Comparison of ENCODE assay signal across 11 cellular contexts in genomic region chr10:60314306-60314940, GRCh38.
A peak's percentile ranks its signal among the peaks of the same experiment; 100 is the strongest.
DNase-seq lines count a peak whose midpoint lies in the region; ATAC-seq and TF ChIP-seq lines count a peak whose summit lies in the region.
"Had no signal": no experiment of that assay in that cellular context is flagged by ENCODE, and none has a peak within 500 bp of the region (broad histone marks: within the 10 kb centered on the region; RNA-seq: fewer than 3 reads in every experiment).

No MANE protein-coding gene starts in this region.

- no peak overlapping the region for H3K4me3 ChIP-seq in AG09309 (ENCODE audit: control insufficient read depth, low read depth, low read length)
- no peak overlapping the region for H3K4me3 ChIP-seq in HAP-1
- no peak overlapping the region for H3K4me3 ChIP-seq in SK-N-SH (ENCODE audit: low read depth in 2 of 2, low read length in 1 of 2)

- TF ChIP-seq EP300 in SK-N-SH (IDR thresholded peaks at IDR 0.05; ENCODE audit: borderline replicate concordance in 1 of 2, low read depth in 1 of 2, low read length in 1 of 2): peak in 1 of 2 experiments; percentile 79; a peak in 1 of 4 replicates

- H3K27me3 ChIP-seq in HAP-1 (ENCODE audit: low read depth) (no peaks in the 10 kb centered on the region), SK-N-SH (ENCODE audit: insufficient read depth) (no peaks in the 10 kb centered on the region)

- peak overlapping the region; percentile 64; the same call in 1 of the 2 replicates for H3K4me2 ChIP-seq in SK-N-SH

- POLR2A ChIA-PET in SK-N-SH (lab: Yijun Ruan, JAX): no interaction called here

- peak overlapping the region; percentile 86 to 92 for H3K27ac ChIP-seq in SK-N-SH (ENCODE audit: low read depth in 2 of 2, low read length in 1 of 2)

- no peaks in the 10 kb centered on the region for H3K79me2 ChIP-seq in SK-N-SH (ENCODE audit: insufficient read depth)

- DNase-seq in AG09309 (ENCODE audit: low read depth) (peak; percentile 28), HAP-1 (ENCODE audit: low spot score in 2 of 2) (peak; percentile 62 to 91), SK-N-SH (no peak), glomerular endothelial cell (ENCODE audit: extremely low read depth, low read depth, low spot score) (peak; percentile 73), D341Med (ENCODE audit: low spot score) (no peak)
- DNase-seq: activated CD8-positive, alpha-beta memory T cell treated with anti-CD3 and anti-CD28 coated beads, Interleukin-2, amount 10 ng/mL, durations not matched to agents 7 days and 5 days; effector memory CD8-positive, alpha-beta T cell; GF-D8 had no signal

- TF ChIP-seq RAD21 in SK-N-SH (IDR thresholded peaks at IDR 0.05; ENCODE audit: low read length): no peak

- no peak for ATAC-seq in HG02678 (IDR thresholded peaks at IDR 0.05; ENCODE audit: unreplicated experiment)
- ATAC-seq in HG03025 (IDR thresholded peaks at IDR 0.05; ENCODE audit: low FRiP score, unreplicated experiment): no peak
- no peak for ATAC-seq in GM21619 (IDR thresholded peaks at IDR 0.05; ENCODE audit: unreplicated experiment)
- ATAC-seq: activated CD8-positive, alpha-beta memory T cell treated with anti-CD3 and anti-CD28 coated beads, Interleukin-2, amount 10 ng/mL, durations not matched to agents 7 days and 5 days; effector memory CD8-positive, alpha-beta T cell had no signal

- peaks cover 34% of the 10 kb centered on the region for H3F3A ChIP-seq in SK-N-SH (replicated peaks; ENCODE audit: insufficient read depth)

- H4K20me1 ChIP-seq in SK-N-SH (ENCODE audit: insufficient read depth): no peaks in the 10 kb centered on the region

- WGBS in SK-N-SH (ENCODE audit: low lambda C conversion rate): 35% methylated on average over 3 of the region's 3 CpGs

- H3K9me2 ChIP-seq in SK-N-SH: no peaks in the 10 kb centered on the region

- H2AFZ ChIP-seq in SK-N-SH (ENCODE audit: low read depth): 0 out of 2 replicates have a peak overlapping the region, but pooled peaks have one; percentile 32

- TF ChIP-seq CTCF in AG09309 (IDR thresholded peaks at IDR 0.05; ENCODE audit: control insufficient read depth, insufficient read depth, low read depth, low read length, missing control alignments) (no peak), SK-N-SH (IDR thresholded peaks at IDR 0.05) (no peak)

- H3K36me3 ChIP-seq in HAP-1 (replicated peaks) (no peaks in the 10 kb centered on the region), SK-N-SH (replicated peaks in 1 of 2; ENCODE audit: control insufficient read depth in 1 of 2, insufficient read depth in 2 of 2, low read length in 1 of 2) (no peaks in the 10 kb centered on the region)

- peak overlapping the region; percentile 23; the same call in 1 of the 2 replicates for H3K9ac ChIP-seq in SK-N-SH

- H3K9me3 ChIP-seq in HAP-1 (no peaks in the 10 kb centered on the region), SK-N-SH (no peaks in the 10 kb centered on the region)

- H3K4me1 ChIP-seq in HAP-1: peaks cover 15% of the 10 kb centered on the region
- peaks cover 9 to 43% of the 10 kb centered on the region in 2 experiments for H3K4me1 ChIP-seq in SK-N-SH (ENCODE audit: control insufficient read depth in 1 of 2, insufficient read depth in 2 of 2, low read depth in 1 of 2, low read length in 1 of 2)

- in situ Hi-C loops in HAP-1 (cut with MboI; ENCODE audit: low sequenced_read_pairs): no loop called here

- CTCF ChIA-PET in SK-N-SH (lab: Yijun Ruan, JAX): interaction anchor here (1.0 to 1.8 kb wide), 5 partner anchors 13 to 96 kb away, joined by 3 to 5 read pairs (median 3); no protein-coding TSS in a partner anchor

TF ChIP-seq in SK-N-SH, 30 proteins besides CTCF, POLR2A, EP300 and RAD21 (continues in another document):
- TF ChIP-seq, protein P1, sequence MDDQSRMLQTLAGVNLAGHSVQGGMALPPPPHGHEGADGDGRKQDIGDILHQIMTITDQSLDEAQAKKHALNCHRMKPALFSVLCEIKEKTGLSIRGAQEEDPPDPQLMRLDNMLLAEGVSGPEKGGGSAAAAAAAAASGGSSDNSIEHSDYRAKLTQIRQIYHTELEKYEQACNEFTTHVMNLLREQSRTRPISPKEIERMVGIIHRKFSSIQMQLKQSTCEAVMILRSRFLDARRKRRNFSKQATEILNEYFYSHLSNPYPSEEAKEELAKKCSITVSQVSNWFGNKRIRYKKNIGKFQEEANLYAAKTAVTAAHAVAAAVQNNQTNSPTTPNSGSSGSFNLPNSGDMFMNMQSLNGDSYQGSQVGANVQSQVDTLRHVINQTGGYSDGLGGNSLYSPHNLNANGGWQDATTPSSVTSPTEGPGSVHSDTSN (IDR thresholded peaks at IDR 0.05): peak; percentile 63
- TF ChIP-seq, protein P2, sequence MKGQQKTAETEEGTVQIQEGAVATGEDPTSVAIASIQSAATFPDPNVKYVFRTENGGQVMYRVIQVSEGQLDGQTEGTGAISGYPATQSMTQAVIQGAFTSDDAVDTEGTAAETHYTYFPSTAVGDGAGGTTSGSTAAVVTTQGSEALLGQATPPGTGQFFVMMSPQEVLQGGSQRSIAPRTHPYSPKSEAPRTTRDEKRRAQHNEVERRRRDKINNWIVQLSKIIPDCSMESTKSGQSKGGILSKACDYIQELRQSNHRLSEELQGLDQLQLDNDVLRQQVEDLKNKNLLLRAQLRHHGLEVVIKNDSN (IDR thresholded peaks at IDR 0.05; ENCODE audit: borderline replicate concordance, low read depth): no peak
- no peak for TF ChIP-seq RFX5 (IDR thresholded peaks at IDR 0.05; ENCODE audit: low read length)
- TF ChIP-seq TCF12 (IDR thresholded peaks at IDR 0.05): peak; percentile 76
- no peak for TF ChIP-seq SMC3 (IDR thresholded peaks at IDR 0.05; ENCODE audit: low read depth, low read length)
- TF ChIP-seq GATA2 (CRISPR knock-in tag; IDR thresholded peaks at IDR 0.05): no peak
- TF ChIP-seq NFIC (IDR thresholded peaks at IDR 0.05; ENCODE audit: borderline replicate concordance): peak; percentile 58; the same call in 1 of the 2 replicates
- TF ChIP-seq ZBTB33 (IDR thresholded peaks at IDR 0.05; ENCODE audit: borderline replicate concordance, low read depth): no peak
- TF ChIP-seq EZH2phosphoT487 (IDR thresholded peaks at IDR 0.05; ENCODE audit: borderline replicate concordance, low read depth): no peak
- TF ChIP-seq MXI1 (IDR thresholded peaks at IDR 0.05; ENCODE audit: low read depth, low read length): no peak
- TF ChIP-seq SIN3A (IDR thresholded peaks at IDR 0.05; ENCODE audit: borderline replicate concordance, low read depth, low read length): no peak
- TF ChIP-seq, protein P3, sequence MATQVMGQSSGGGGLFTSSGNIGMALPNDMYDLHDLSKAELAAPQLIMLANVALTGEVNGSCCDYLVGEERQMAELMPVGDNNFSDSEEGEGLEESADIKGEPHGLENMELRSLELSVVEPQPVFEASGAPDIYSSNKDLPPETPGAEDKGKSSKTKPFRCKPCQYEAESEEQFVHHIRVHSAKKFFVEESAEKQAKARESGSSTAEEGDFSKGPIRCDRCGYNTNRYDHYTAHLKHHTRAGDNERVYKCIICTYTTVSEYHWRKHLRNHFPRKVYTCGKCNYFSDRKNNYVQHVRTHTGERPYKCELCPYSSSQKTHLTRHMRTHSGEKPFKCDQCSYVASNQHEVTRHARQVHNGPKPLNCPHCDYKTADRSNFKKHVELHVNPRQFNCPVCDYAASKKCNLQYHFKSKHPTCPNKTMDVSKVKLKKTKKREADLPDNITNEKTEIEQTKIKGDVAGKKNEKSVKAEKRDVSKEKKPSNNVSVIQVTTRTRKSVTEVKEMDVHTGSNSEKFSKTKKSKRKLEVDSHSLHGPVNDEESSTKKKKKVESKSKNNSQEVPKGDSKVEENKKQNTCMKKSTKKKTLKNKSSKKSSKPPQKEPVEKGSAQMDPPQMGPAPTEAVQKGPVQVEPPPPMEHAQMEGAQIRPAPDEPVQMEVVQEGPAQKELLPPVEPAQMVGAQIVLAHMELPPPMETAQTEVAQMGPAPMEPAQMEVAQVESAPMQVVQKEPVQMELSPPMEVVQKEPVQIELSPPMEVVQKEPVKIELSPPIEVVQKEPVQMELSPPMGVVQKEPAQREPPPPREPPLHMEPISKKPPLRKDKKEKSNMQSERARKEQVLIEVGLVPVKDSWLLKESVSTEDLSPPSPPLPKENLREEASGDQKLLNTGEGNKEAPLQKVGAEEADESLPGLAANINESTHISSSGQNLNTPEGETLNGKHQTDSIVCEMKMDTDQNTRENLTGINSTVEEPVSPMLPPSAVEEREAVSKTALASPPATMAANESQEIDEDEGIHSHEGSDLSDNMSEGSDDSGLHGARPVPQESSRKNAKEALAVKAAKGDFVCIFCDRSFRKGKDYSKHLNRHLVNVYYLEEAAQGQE (IDR thresholded peaks at IDR 0.05; ENCODE audit: low read depth, low read length): no peak
- no peak for TF ChIP-seq NRF1 (IDR thresholded peaks at IDR 0.05; ENCODE audit: low read depth, low read length)
- no peak for TF ChIP-seq YY1 (IDR thresholded peaks at IDR 0.05; ENCODE audit: low read depth)
- no peak; the same call in 1 of the 2 replicates for TF ChIP-seq POLR2AphosphoS5 (IDR thresholded peaks at IDR 0.05; ENCODE audit: low read depth, low read length)
- no peak for TF ChIP-seq RCOR1 (IDR thresholded peaks at IDR 0.05; ENCODE audit: low read length)
- TF ChIP-seq FOXJ3 (CRISPR knock-in tag; IDR thresholded peaks at IDR 0.05): no peak
- TF ChIP-seq GABPA (IDR thresholded peaks at IDR 0.05; ENCODE audit: low read depth): peak; percentile 48
- peak; percentile 23; the same call in 1 of the 2 replicates for TF ChIP-seq MEF2A (IDR thresholded peaks at IDR 0.05; ENCODE audit: borderline replicate concordance, low read depth)
- peak; percentile 82 for TF ChIP-seq JUND (IDR thresholded peaks at IDR 0.05)
- TF ChIP-seq CHD2 (IDR thresholded peaks at IDR 0.05; ENCODE audit: low read length, partially characterized antibody): no peak

Comparison
In these comparisons a context has a peak if more than half of its experiments do, and no peak if none do; other contexts are left out.
1. DNase-seq: peak in AG09309 (single experiment), HAP-1 (2 of 2) and glomerular endothelial cell (single experiment); none in SK-N-SH (single experiment) and D341Med (single experiment).